Comparison of ENCODE assay signal across 35 cellular contexts in the genomic region with DNA sequence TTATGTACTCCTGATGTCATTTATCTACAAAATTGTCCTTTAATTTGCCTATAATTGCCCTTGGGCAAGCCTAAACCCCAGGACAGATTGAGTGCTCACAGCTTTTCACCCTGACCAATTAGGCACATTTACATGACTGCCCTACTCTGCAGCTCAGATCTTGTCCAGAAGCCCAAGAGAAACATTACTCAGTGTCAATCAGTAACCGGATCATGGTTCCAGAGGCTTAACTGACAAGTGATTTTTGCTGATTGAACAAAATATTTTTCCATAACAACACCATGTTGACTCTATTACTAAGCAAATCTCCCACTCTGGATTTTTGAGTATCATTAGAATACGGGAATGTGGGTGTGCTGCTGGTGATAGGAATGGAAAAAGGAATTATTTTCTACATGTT.
DNase-seq lines count a peak whose midpoint lies in the region; ATAC-seq, FAIRE-seq and TF ChIP-seq lines count a peak whose summit lies in the region.
"Had no signal": no experiment of that assay in that cellular context is flagged by ENCODE, and none has a peak within 500 bp of the region (broad histone marks: within the 10 kb centered on the region; RNA-seq: fewer than 3 reads in every experiment).

No MANE protein-coding gene starts in this region.

- H3K9me3 ChIP-seq in HepG2 (ENCODE audit: low read length) (no peaks in the 10 kb centered on the region; the same call in 1 of the 2 replicates), right lobe of liver (no peaks in the 10 kb centered on the region), K562 (replicated peaks; ENCODE audit: control insufficient read depth, insufficient read depth, low read depth, low read length) (no peaks in the 10 kb centered on the region), ovary (no peaks in the 10 kb centered on the region), spleen (peaks cover 3 to 22% (median 14%) of the 10 kb centered on the region in 8 donors)
- H3K9me3 ChIP-seq: lower lobe of right lung, MG63, neutrophil, tibial artery had no signal

- TF ChIP-seq RAD21 in HepG2 (CRISPR knock-in tag; IDR thresholded peaks at IDR 0.05) = no peak
- no peak for TF ChIP-seq RAD21 in K562 (CRISPR knock-in tag; conservative IDR thresholded peaks at IDR 0.05 in 1 of 2, IDR thresholded peaks at IDR 0.05 in 1 of 2)

- no peak overlapping the region for H3K4me3 ChIP-seq in HepG2 (replicated peaks in 1 of 3; ENCODE audit: insufficient read depth in 1 of 3, low read depth in 2 of 3, low read length in 3 of 3)
- H3K4me3 ChIP-seq in right lobe of liver = no peak overlapping the region
- no peak overlapping the region for H3K4me3 ChIP-seq in K562
- H3K4me3 ChIP-seq in ovary = no peak overlapping the region
- H3K4me3 ChIP-seq in spleen = no peak overlapping the region
- H3K4me3 ChIP-seq: heart left ventricle, lower lobe of right lung, MG63, sigmoid colon, tibial artery had no signal

- ATAC-seq in HepG2 (peak; percentile 70), right lobe of liver (no peak), K562 (no peak), HG02798 (IDR thresholded peaks at IDR 0.05; ENCODE audit: poor library complexity, unreplicated experiment) (no peak)
- ATAC-seq: activated naive CD8-positive, alpha-beta T cell treated with anti-CD3 and anti-CD28 coated beads, Interleukin-2, amount 50 U/mL, for 24 hours; activated T-cell treated with anti-CD3 and anti-CD28 coated beads, Interleukin-2, amount 50 U/mL, for 72 hours; esophagus mucosa; lower lobe of right lung; PC-3; Right ventricle myocardium inferior; SK-N-SH treated with all-trans-retinoic acid at 6 μM for 48 hours; T-helper 17 cell had no signal

- in situ Hi-C loops in HepG2 (cut with HindIII; ENCODE audit: extremely low pct_ligation_motif_present, low pct_unique_long_range_greater_than_20kb) = loop anchor here (25.0 kb wide), 1 partner anchor 813 kb away; no protein-coding TSS in a partner anchor
- in situ Hi-C loops in K562 (cut with MboI) = no loop called here

- no peak overlapping the region for H3K9ac ChIP-seq in HepG2 (ENCODE audit: insufficient read depth, low read depth, low read length)
- H3K9ac ChIP-seq in K562 (ENCODE audit: insufficient read depth in 1 of 2, low read depth in 2 of 2, low read length in 2 of 2) = no peak overlapping the region

- H3K4me1 ChIP-seq in HepG2 (ENCODE audit: insufficient read depth, low read length) (peaks cover 23% of the 10 kb centered on the region), right lobe of liver (no peaks in the 10 kb centered on the region), K562 (replicated peaks in 1 of 2; ENCODE audit: control insufficient read depth in 2 of 2, insufficient read depth in 2 of 2, low read length in 2 of 2) (no peaks in the 10 kb centered on the region), ovary (ENCODE audit: insufficient read depth) (no peaks in the 10 kb centered on the region), spleen (no peaks in the 10 kb centered on the region)
- H3K4me1 ChIP-seq: lower lobe of right lung had no signal

- FAIRE-seq in HepG2 (lab: Jason Lieb, UNC) = no peak
- no peak for FAIRE-seq in K562 (lab: Jason Lieb, UNC)
- FAIRE-seq: GM12892, HTR-8/SVneo, TTC549 had no signal

- H3K9me1 ChIP-seq in K562 (ENCODE audit: control insufficient read depth, insufficient read depth, low read length) = no peaks in the 10 kb centered on the region

- H3K27me3 ChIP-seq in HepG2 (ENCODE audit: control insufficient read depth in 1 of 2, insufficient read depth in 2 of 2, low read length in 2 of 2) = no peaks in the 10 kb centered on the region
- H3K27me3 ChIP-seq in right lobe of liver = no peaks in the 10 kb centered on the region
- no peaks in the 10 kb centered on the region for H3K27me3 ChIP-seq in K562 (ENCODE audit: control insufficient read depth in 2 of 2, insufficient read depth in 2 of 2, low read length in 2 of 2)
- H3K27me3 ChIP-seq in ovary = no peaks in the 10 kb centered on the region
- peaks cover 0 to 24% (median 0%) of the 10 kb centered on the region in 7 donors for H3K27me3 ChIP-seq in spleen (replicated peaks in 1 of 7)
- H3K27me3 ChIP-seq: MG63, sigmoid colon, tibial artery had no signal

- TF ChIP-seq EP300 in HepG2 (IDR thresholded peaks at IDR 0.05; ENCODE audit: low read depth in 2 of 2, low read length in 2 of 2) = no peak
- no peak for TF ChIP-seq EP300 in HepG2 (CRISPR knock-in tag; IDR thresholded peaks at IDR 0.05; ENCODE audit: borderline replicate concordance)
- no peak for TF ChIP-seq EP300 in K562 (IDR thresholded peaks at IDR 0.05; ENCODE audit: low read length)
- TF ChIP-seq EP300 in ovary (IDR thresholded peaks at IDR 0.05) = no peak

- DNase-seq in HepG2 (ENCODE audit: low spot score) (peak; percentile 45), right lobe of liver (no peak), NCI-H146 treated with DMSO at 0.1 percent for 48 hours (lab: John Stamatoyannopoulos, UW; ENCODE audit: unreplicated experiment) (peak; percentile 80), K562 (ENCODE audit: extremely low read depth in 1 of 4, low spot score in 3 of 4) (no peak), ovary (no peak), spleen (no peak), erythroblast (lab: John Stamatoyannopoulos, UW) (no peak)
- DNase-seq: ACHN; activated CD4-positive, alpha-beta T cell treated with anti-CD3 and anti-CD28 coated beads, Interleukin-2, amount 50 U/mL, for 48 hours; activated CD4-positive, CD25-positive, alpha-beta regulatory T cell treated with anti-CD3 and anti-CD28 coated beads, Interleukin-2, amount 50 U/mL, for 72 hours; activated naive CD8-positive, alpha-beta T cell treated with anti-CD3 and anti-CD28 coated beads, Interleukin-2, amount 50 U/mL, for 24 hours; activated T-cell treated with anti-CD3 and anti-CD28 coated beads, Interleukin-2, amount 50 U/mL, for 72 hours; CD8-positive, alpha-beta memory T cell; foreskin fibroblast; heart left ventricle; KG1; lower lobe of right lung; MG63; midbrain; naive B cell; NCI-H1694 treated with DMSO at 0.1 percent for 48 hours; NCI-H226; PC-3; sigmoid colon; stimulated activated CD4-positive, alpha-beta T cell treated with anti-CD3 and anti-CD28 coated beads, Interleukin-4, amount 100 ng/mL, for 1 hour; T-helper 17 cell; tibial artery had no signal

- no peak overlapping the region for H3K27ac ChIP-seq in HepG2 (ENCODE audit: extremely low read length, insufficient read depth, low read length)
- H3K27ac ChIP-seq in right lobe of liver = no peak overlapping the region
- H3K27ac ChIP-seq in K562 (ENCODE audit: extremely low read depth, low read depth, low read length) = no peak overlapping the region
- no peak overlapping the region for H3K27ac ChIP-seq in ovary
- no peak overlapping the region for H3K27ac ChIP-seq in spleen
- H3K27ac ChIP-seq: heart left ventricle, lower lobe of right lung, neutrophil, sigmoid colon, tibial artery had no signal

- WGBS in HepG2 (ENCODE audit: low lambda C conversion rate) = 5% methylated on average over 2 of the region's 2 CpGs
- WGBS in right lobe of liver (ENCODE audit: insufficient coverage, low coverage, low lambda C conversion rate, missing lambda C conversion rate) = 67% methylated on average over 2 of the region's 2 CpGs
- 0% methylated on average over 2 of the region's 2 CpGs for WGBS in K562 (ENCODE audit: insufficient coverage, low coverage, missing lambda C conversion rate)
- 94 to 99% (median 97%) methylated on average over 2 of the region's 2 CpGs for WGBS in ovary, 3 donors
- 73 to 93% (median 87%) methylated on average over 2 of the region's 2 CpGs for WGBS in spleen, 5 donors

- CTCF ChIA-PET in HepG2 (lab: Yijun Ruan, JAX; ENCODE audit: low intra/inter-chr PET ratio, low total read pairs) (no interaction called here), K562 (lab: Yijun Ruan, JAX; ENCODE audit: low intra/inter-chr PET ratio) (no interaction called here)

- TF ChIP-seq CTCF in HepG2 (CRISPR knock-in tag; IDR thresholded peaks at IDR 0.05) = no peak
- no peak for TF ChIP-seq CTCF in right lobe of liver (IDR thresholded peaks at IDR 0.05)
- no peak for TF ChIP-seq CTCF in K562 (IDR thresholded peaks at IDR 0.05 in 2 of 3, conservative IDR thresholded peaks at IDR 0.05 in 1 of 3; ENCODE audit: insufficient read depth in 2 of 3, low read depth in 1 of 3, low read length in 3 of 3)
- no peak for TF ChIP-seq CTCF in ovary (IDR thresholded peaks at IDR 0.05)
- no peak for TF ChIP-seq CTCF in spleen (IDR thresholded peaks at IDR 0.05 in 8 of 11, conservative IDR thresholded peaks at IDR 0.05 in 3 of 11)

- no TSS peak for BruUV-seq in HepG2 (replicated peaks; lab: Mats Ljungman, UMichigan)
- no TSS peak for BruUV-seq in K562 (replicated peaks; lab: Mats Ljungman, UMichigan)

- H3K36me3 ChIP-seq in HepG2 (replicated peaks in 1 of 2; ENCODE audit: control insufficient read depth in 1 of 2, insufficient read depth in 2 of 2, low read length in 2 of 2) (no peaks in the 10 kb centered on the region), right lobe of liver (no peaks in the 10 kb centered on the region), K562 (ENCODE audit: control insufficient read depth, insufficient read depth, low read length) (no peaks in the 10 kb centered on the region), ovary (no peaks in the 10 kb centered on the region), spleen (no peaks in the 10 kb centered on the region)
- H3K36me3 ChIP-seq: heart left ventricle, lower lobe of right lung, MG63, neutrophil, sigmoid colon, tibial artery had no signal

- POLR2A ChIA-PET in HepG2 (lab: Yijun Ruan, JAX) (no interaction called here), K562 (lab: Yijun Ruan, JAX) (no interaction called here)

- no peaks in the 10 kb centered on the region for H3K79me2 ChIP-seq in HepG2 (ENCODE audit: insufficient read depth, low read length)
- H3K79me2 ChIP-seq in K562 (ENCODE audit: control insufficient read depth, insufficient read depth, low read length) = no peaks in the 10 kb centered on the region

- H3K4me2 ChIP-seq in HepG2 (ENCODE audit: low read depth, low read length) (no peak overlapping the region), K562 (ENCODE audit: insufficient read depth, low read length) (no peak overlapping the region)

- H2AFZ ChIP-seq in HepG2 (ENCODE audit: low read length) = no peak overlapping the region
- no peak overlapping the region for H2AFZ ChIP-seq in K562 (ENCODE audit: low read depth, low read length)

- intact Hi-C loops in HepG2 (cut with micrococcal nuclease; ENCODE audit: unreplicated experiment) (no loop called here), right lobe of liver (cut with DNase I) (no loop called here), K562 (cut with micrococcal nuclease) (no loop called here), ovary (cut with DNase I) (loop anchor here in 1 of 4 donors (10.0 kb wide), 1 partner anchor 60 kb away; no protein-coding TSS in a partner anchor), spleen (cut with DNase I; ENCODE audit: low total_unique reads) (no loop called here)

- no peaks in the 10 kb centered on the region for H4K20me1 ChIP-seq in HepG2 (ENCODE audit: insufficient read depth, low read length)
- H4K20me1 ChIP-seq in K562 (replicated peaks; ENCODE audit: control insufficient read depth, insufficient read depth, low read length) = no peaks in the 10 kb centered on the region

- no peak for TF ChIP-seq POLR2A in HepG2 (IDR thresholded peaks at IDR 0.05; ENCODE audit: insufficient read depth in 1 of 2, low read depth in 2 of 2, low read length in 2 of 2)
- TF ChIP-seq POLR2A in right lobe of liver (IDR thresholded peaks at IDR 0.05) = no peak
- TF ChIP-seq POLR2A in K562 (conservative IDR thresholded peaks at IDR 0.05) = no peak
- no peak for TF ChIP-seq POLR2A in ovary (IDR thresholded peaks at IDR 0.05)
- no peak for TF ChIP-seq POLR2A in spleen (IDR thresholded peaks at IDR 0.05)
- TF ChIP-seq POLR2A in erythroblast (IDR thresholded peaks at IDR 0.05; ENCODE audit: low read length) = no peak

Comparison
In these comparisons a context has a peak if more than half of its experiments do, and no peak if none do; other contexts are left out.
1. DNase-seq: peak in HepG2 (single experiment) and NCI-H146 treated with DMSO at 0.1 percent for 48 hours (single experiment); none in right lobe of liver (0 of 3), K562 (0 of 4), ovary (0 of 5), spleen (single experiment) and erythroblast (0 of 2).
2. Of the 241 proteins assayed by ChIP-seq in both HepG2 and K562: peak only in HepG2: FOXA3, MAFK, PBX2 and ZBTB26; only in K562: MAFG; in both: MAFF; in neither: 235.